ENCODE assay signal across 23 cellular contexts in genomic region chr7:33981221-33981620, GRCh38.
DNase-seq lines count a peak whose midpoint lies in the region; ATAC-seq and TF ChIP-seq lines count a peak whose summit lies in the region.
"Had no signal": no experiment of that assay in that cellular context is flagged by ENCODE, and none has a peak within 500 bp of the region (broad histone marks: within the 10 kb centered on the region; RNA-seq: fewer than 3 reads in every experiment).

No MANE protein-coding gene starts in this region.

- TF ChIP-seq CTCF in RWPE1 (conservative IDR thresholded peaks at IDR 0.05; ENCODE audit: low read depth) (no peak), fibroblast of mammary gland (conservative IDR thresholded peaks at IDR 0.05; ENCODE audit: control insufficient read depth, insufficient read depth, low read depth, low read length) (no peak)

- H3K36me3 ChIP-seq in skeletal muscle satellite cell (ENCODE audit: insufficient read depth, low read length) = no peaks in the 10 kb centered on the region
- H3K36me3 ChIP-seq: BE2C, colonic mucosa, heart right ventricle, left ventricle myocardium inferior, prostate gland, thoracic aorta had no signal

- H3K4me1 ChIP-seq in skeletal muscle satellite cell (ENCODE audit: control insufficient read depth, insufficient read depth, low read length) = peaks cover 42% of the 10 kb centered on the region
- H3K4me1 ChIP-seq: BE2C, colonic mucosa, heart right ventricle, left ventricle myocardium inferior, prostate gland had no signal

- peak overlapping the region; percentile 72 for H3K9ac ChIP-seq in skeletal muscle satellite cell (ENCODE audit: low read depth, low read length)

- H3K27me3 ChIP-seq in skeletal muscle satellite cell (ENCODE audit: control insufficient read depth, insufficient read depth, low read length) = no peaks in the 10 kb centered on the region
- H3K27me3 ChIP-seq: colonic mucosa, heart right ventricle had no signal

- ATAC-seq in GM21528 (IDR thresholded peaks at IDR 0.05; ENCODE audit: low FRiP score, unreplicated experiment) (no peak), HG03045 (IDR thresholded peaks at IDR 0.05; ENCODE audit: unreplicated experiment) (no peak)
- ATAC-seq: heart right ventricle; mucosa of descending colon; stimulated activated naive B cell treated with anti-CD40 and anti-IgM and Interleukin-4, amounts not matched to agents 10 μg/mL and 1 μg/mL and 100 μg/mL, for 72 hours had no signal

- H3K4me3 ChIP-seq in fibroblast of mammary gland (ENCODE audit: control insufficient read depth, low read depth, low read length) = no peak overlapping the region
- H3K4me3 ChIP-seq in skeletal muscle satellite cell (ENCODE audit: low read length) = no peak overlapping the region
- H3K4me3 ChIP-seq: colonic mucosa, heart right ventricle, left ventricle myocardium inferior, mucosa of descending colon, prostate gland, thoracic aorta had no signal

- DNase-seq in ELR (ENCODE audit: low read depth) (peak; percentile 50), RWPE1 (ENCODE audit: low spot score) (no peak), fibroblast of mammary gland (ENCODE audit: low read depth) (peak; percentile 54), OCI-M2 (lab: John Stamatoyannopoulos, UW; ENCODE audit: unreplicated experiment) (no peak)
- DNase-seq: activated CD4-positive, alpha-beta T cell treated with anti-CD3 and anti-CD28 coated beads, Interleukin-2, amount 10 ng/mL, durations not matched to agents 24 days and 14 days; BE2C; Caco-2; colonic mucosa; H7; heart right ventricle; immature natural killer cell; left ventricle myocardium inferior; MM.1S; mucosa of descending colon; NCI-H1417 treated with DMSO at 0.1 percent for 48 hours; NCI-H524; stimulated activated naive B cell treated with anti-CD40 and anti-IgM and Interleukin-4, amounts not matched to agents 10 μg/mL and 1 μg/mL and 100 μg/mL, for 72 hours had no signal

- no peaks in the 10 kb centered on the region for H3K9me3 ChIP-seq in skeletal muscle satellite cell (replicated peaks; ENCODE audit: low read length)
- H3K9me3 ChIP-seq: BE2C, Caco-2, colonic mucosa, heart right ventricle, left ventricle myocardium inferior, mucosa of descending colon, prostate gland, thoracic aorta had no signal

- H3K27ac ChIP-seq in RWPE1 = peak overlapping the region; percentile 61
- H3K27ac ChIP-seq: colonic mucosa, heart right ventricle, left ventricle myocardium inferior, prostate gland, thoracic aorta, VCaP had no signal

- POLR2A ChIA-PET in RWPE1 (lab: Yijun Ruan, JAX; ENCODE audit: low non-redundant PET) = interaction anchor here (0.7 kb wide), 1 partner anchor 1501 kb away, joined by 3 read pairs; no protein-coding TSS in a partner anchor

- CTCF ChIA-PET in RWPE1 (lab: Yijun Ruan, JAX) = no interaction called here

- H3K4me2 ChIP-seq in skeletal muscle satellite cell (ENCODE audit: low read length) = peak overlapping the region; percentile 21

Comparison
In these comparisons a context has a peak if more than half of its experiments do, and no peak if none do; other contexts are left out.
1. DNase-seq: peak in ELR (single experiment) and fibroblast of mammary gland (single experiment); none in RWPE1 (single experiment) and OCI-M2 (single experiment).